1 cellular context compared by ENCODE assay signal in the genomic region with DNA sequence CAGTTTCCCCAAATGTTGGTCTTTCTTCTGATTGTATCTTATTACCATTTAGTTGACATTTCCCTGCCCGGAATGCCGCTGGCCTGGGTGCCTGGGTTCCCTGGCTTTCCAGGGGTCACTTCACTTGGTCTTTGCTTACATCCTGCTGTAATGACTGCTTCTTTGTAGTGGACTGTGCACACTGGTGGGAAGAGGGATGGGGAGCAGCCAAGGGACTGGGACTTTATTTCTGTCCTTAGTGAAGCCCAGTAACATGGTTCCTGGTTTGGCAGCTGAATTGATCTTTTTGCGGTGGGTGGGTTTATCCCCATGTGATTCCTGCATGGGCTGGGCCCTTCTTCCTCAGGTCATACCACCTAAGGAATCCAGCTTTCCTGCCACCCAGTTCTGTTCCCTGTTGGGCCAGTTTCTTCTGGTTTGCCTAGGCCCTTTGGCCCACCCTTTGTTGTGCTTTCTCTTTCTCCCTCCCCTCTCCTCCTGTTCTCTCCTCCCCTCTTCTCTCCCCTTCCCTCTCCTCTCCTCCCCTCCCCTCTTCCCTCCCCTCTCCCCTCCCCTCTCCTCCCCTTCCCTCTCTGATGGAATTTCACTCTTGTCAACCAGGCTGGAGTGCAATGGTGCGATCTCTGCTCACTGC.
TF ChIP-seq lines count a peak whose summit lies in the region.

No MANE protein-coding gene starts in this region.

TF ChIP-seq in GM23338, 12 proteins besides CTCF, POLR2A, EP300 and RAD21 (continued from another document):
- TF ChIP-seq, protein P1, sequence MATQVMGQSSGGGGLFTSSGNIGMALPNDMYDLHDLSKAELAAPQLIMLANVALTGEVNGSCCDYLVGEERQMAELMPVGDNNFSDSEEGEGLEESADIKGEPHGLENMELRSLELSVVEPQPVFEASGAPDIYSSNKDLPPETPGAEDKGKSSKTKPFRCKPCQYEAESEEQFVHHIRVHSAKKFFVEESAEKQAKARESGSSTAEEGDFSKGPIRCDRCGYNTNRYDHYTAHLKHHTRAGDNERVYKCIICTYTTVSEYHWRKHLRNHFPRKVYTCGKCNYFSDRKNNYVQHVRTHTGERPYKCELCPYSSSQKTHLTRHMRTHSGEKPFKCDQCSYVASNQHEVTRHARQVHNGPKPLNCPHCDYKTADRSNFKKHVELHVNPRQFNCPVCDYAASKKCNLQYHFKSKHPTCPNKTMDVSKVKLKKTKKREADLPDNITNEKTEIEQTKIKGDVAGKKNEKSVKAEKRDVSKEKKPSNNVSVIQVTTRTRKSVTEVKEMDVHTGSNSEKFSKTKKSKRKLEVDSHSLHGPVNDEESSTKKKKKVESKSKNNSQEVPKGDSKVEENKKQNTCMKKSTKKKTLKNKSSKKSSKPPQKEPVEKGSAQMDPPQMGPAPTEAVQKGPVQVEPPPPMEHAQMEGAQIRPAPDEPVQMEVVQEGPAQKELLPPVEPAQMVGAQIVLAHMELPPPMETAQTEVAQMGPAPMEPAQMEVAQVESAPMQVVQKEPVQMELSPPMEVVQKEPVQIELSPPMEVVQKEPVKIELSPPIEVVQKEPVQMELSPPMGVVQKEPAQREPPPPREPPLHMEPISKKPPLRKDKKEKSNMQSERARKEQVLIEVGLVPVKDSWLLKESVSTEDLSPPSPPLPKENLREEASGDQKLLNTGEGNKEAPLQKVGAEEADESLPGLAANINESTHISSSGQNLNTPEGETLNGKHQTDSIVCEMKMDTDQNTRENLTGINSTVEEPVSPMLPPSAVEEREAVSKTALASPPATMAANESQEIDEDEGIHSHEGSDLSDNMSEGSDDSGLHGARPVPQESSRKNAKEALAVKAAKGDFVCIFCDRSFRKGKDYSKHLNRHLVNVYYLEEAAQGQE (IDR thresholded peaks at IDR 0.05; ENCODE audit: unreplicated experiment): no peak
